8 cellular contexts compared by ENCODE assay signal in the genomic region with DNA sequence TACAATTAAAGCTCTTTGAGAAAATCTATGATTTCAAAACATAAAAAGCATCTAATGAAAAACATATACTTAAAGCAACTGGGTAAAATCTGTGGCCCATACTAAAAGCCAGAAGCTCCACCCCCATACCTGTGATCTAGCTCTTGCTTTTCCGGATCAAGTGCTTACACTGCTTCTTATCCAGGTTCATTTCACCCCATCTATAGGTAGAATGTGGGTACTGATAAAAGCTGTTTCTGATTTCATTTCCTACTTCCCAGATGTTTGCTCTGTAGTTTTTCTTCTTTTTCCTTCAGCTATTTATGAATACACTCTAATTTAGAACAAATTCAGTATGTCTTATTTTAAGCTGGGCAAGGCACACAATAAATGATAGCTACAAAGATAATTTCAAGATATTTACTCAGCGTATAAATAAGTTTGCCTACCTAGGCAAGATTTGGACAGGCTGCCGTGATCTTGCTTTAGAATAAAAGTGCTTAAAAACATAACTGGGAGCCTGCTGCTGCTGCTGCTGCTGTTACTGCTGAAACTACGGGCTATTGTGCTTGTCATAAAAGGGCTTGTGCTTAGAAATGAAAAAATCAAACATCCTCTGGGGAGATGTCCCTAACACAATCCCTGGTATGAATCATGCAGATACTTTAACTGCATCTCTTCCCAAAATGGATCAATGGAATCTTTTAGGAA.
DNase-seq lines count a peak whose midpoint lies in the region; ATAC-seq lines count a peak whose summit lies in the region.

No MANE protein-coding gene starts in this region.

- peaks cover 4% of the 10 kb centered on the region for H3K36me3 Mint-ChIP-seq in effector memory CD8-positive, alpha-beta T cell (ENCODE audit: insufficient read depth)

- H3K4me1 Mint-ChIP-seq in effector memory CD8-positive, alpha-beta T cell (ENCODE audit: low read depth in 2 of 2): peaks cover 26 to 30% of the 10 kb centered on the region in 2 donors

- peaks cover 1% of the 10 kb centered on the region for H3K36me3 ChIP-seq in neuron (ENCODE audit: insufficient read depth, low read length)

- H3K27ac Mint-ChIP-seq in effector memory CD8-positive, alpha-beta T cell: peak overlapping the region in 1 of 2 donors; percentile 19

- peaks cover 8 to 9% of the 10 kb centered on the region in 2 donors for H3K27me3 Mint-ChIP-seq in effector memory CD8-positive, alpha-beta T cell

- peak; percentile 57 for ATAC-seq in effector memory CD8-positive, alpha-beta T cell (replicated peaks)
- no peak for ATAC-seq in HG03139 (IDR thresholded peaks at IDR 0.05; ENCODE audit: unreplicated experiment)

- H2AFZ ChIP-seq in neuron (ENCODE audit: low read depth, low read length): no peak overlapping the region

- peaks cover 34% of the 10 kb centered on the region for H3K4me1 ChIP-seq in neuron (ENCODE audit: insufficient read depth, low read length)

- H3K9me3 Mint-ChIP-seq in effector memory CD8-positive, alpha-beta T cell: no peaks in the 10 kb centered on the region

- H3K9me3 ChIP-seq in neuron (ENCODE audit: low read length): no peaks in the 10 kb centered on the region

- H3K4me3 ChIP-seq in neuron (ENCODE audit: low read length): peak overlapping the region; percentile 99

- H3K27me3 ChIP-seq in neuron (ENCODE audit: insufficient read depth, low read length): no peaks in the 10 kb centered on the region

- peak; percentile 67 for DNase-seq in COLO829 (ENCODE audit: low spot score)
- DNase-seq in HPDE6-E6E7 (ENCODE audit: extremely low spot score): peak; percentile 40
- DNase-seq in NCI-H82 treated with DMSO at 0.1 percent for 48 hours (lab: John Stamatoyannopoulos, UW; ENCODE audit: unreplicated experiment): peak; percentile 48
- DNase-seq in effector memory CD8-positive, alpha-beta T cell: peak in 2 of 3 experiments; percentile 11 to 20
- no peak for DNase-seq in cortex of kidney (lab: John Stamatoyannopoulos, UW)
- DNase-seq in KG1 (lab: John Stamatoyannopoulos, UW): no peak

- peak overlapping the region; percentile 51 to 82 for H3K4me3 Mint-ChIP-seq in effector memory CD8-positive, alpha-beta T cell

Comparison
In these comparisons a context has a peak if more than half of its experiments do, and no peak if none do; other contexts are left out.
1. DNase-seq: peak in COLO829 (single experiment), HPDE6-E6E7 (single experiment), NCI-H82 treated with DMSO at 0.1 percent for 48 hours (single experiment) and effector memory CD8-positive, alpha-beta T cell (2 of 3); none in cortex of kidney (single experiment) and KG1 (single experiment).